10 cellular contexts compared by ENCODE assay signal in the genomic region with DNA sequence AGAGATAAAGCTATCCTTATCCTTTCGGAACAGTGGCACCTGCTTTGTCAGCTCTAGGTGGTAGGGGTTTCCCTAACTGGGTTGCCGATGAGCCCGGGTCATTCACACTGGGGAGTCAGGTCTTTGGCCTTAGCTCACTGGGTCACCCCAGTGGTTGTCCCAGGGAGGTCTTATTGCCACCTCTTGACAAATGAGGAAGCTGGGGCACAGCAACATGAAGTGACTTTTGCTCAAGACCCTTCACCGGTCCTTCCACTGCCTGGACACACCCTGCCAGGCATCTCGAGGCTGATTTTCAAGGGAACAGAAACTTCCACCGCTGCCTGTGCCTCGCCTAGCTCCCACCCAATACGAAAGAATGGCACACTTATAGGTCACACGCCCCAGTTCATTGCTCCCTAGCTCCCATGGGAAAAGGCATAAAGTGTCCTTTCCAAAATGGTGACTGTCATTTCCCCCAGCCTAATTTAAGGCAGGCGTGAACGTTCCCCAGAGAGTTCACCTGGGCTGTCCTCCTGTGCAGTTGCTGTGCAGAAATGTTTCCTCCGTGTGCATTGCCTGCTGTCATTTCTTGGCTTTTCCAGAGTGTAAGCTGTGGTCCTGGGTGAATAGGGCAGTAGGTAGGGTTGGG.
DNase-seq lines count a peak whose midpoint lies in the region; ATAC-seq and TF ChIP-seq lines count a peak whose summit lies in the region.
"Had no signal": no experiment of that assay in that cellular context is flagged by ENCODE, and none has a peak within 500 bp of the region (broad histone marks: within the 10 kb centered on the region; RNA-seq: fewer than 3 reads in every experiment).

No MANE protein-coding gene starts in this region.

- no peaks in the 10 kb centered on the region for H3K36me3 Mint-ChIP-seq in central memory CD8-positive, alpha-beta T cell (ENCODE audit: insufficient read depth)
- H3K36me3 Mint-ChIP-seq in type B pancreatic cell (no peaks in the 10 kb centered on the region), GM23338 (ENCODE audit: low read depth) (no peaks in the 10 kb centered on the region; the same call in 2 of the 3 replicates)

- no peak for ATAC-seq in Right ventricle myocardium superior (ENCODE audit: poor library complexity)
- no peak for ATAC-seq in central memory CD8-positive, alpha-beta T cell (replicated peaks; ENCODE audit: extremely low read depth, poor library complexity, severe bottlenecking)
- ATAC-seq in HG03520 (IDR thresholded peaks at IDR 0.05; ENCODE audit: unreplicated experiment), result no peak
- ATAC-seq in GM23338, result no peak

- peak overlapping the region; percentile 75; the same call in 1 of the 2 replicates for H2AFZ ChIP-seq in Loucy (ENCODE audit: low read length)
- no peak overlapping the region for H2AFZ ChIP-seq in GM23338

- no peaks in the 10 kb centered on the region for H3K9me3 Mint-ChIP-seq in central memory CD8-positive, alpha-beta T cell
- H3K9me3 Mint-ChIP-seq in type B pancreatic cell (peaks cover 4% of the 10 kb centered on the region), GM23338 (no peaks in the 10 kb centered on the region)

- no peak overlapping the region for H3K27ac ChIP-seq in right atrium auricular region
- H3K27ac ChIP-seq in effector memory CD4-positive, alpha-beta T cell (ENCODE audit: insufficient read depth, low read length, poor library complexity, severe bottlenecking), result no peak overlapping the region
- no peak overlapping the region for H3K27ac ChIP-seq in GM23338 (ENCODE audit: low read depth)

- peak overlapping the region; percentile 70 for H3K4me2 ChIP-seq in Loucy (ENCODE audit: low read depth, low read length, poor library complexity, severe bottlenecking)
- no peak overlapping the region for H3K4me2 ChIP-seq in GM23338
- H3K4me2 ChIP-seq: SK-N-SH had no signal

- no peaks in the 10 kb centered on the region for H3K27me3 ChIP-seq in right atrium auricular region
- no peaks in the 10 kb centered on the region for H3K27me3 ChIP-seq in Loucy (ENCODE audit: insufficient read depth, low read length, poor library complexity, severe bottlenecking)
- no peaks in the 10 kb centered on the region for H3K27me3 ChIP-seq in effector memory CD4-positive, alpha-beta T cell (replicated peaks; ENCODE audit: control insufficient read depth, insufficient read depth, low read length, poor library complexity, severe bottlenecking)
- no peaks in the 10 kb centered on the region for H3K27me3 ChIP-seq in GM23338 (ENCODE audit: insufficient read depth)

- H3K36me3 ChIP-seq in right atrium auricular region, result no peaks in the 10 kb centered on the region
- no peaks in the 10 kb centered on the region for H3K36me3 ChIP-seq in Loucy (ENCODE audit: insufficient read depth, low read length)
- H3K36me3 ChIP-seq in effector memory CD4-positive, alpha-beta T cell (ENCODE audit: control insufficient read depth, insufficient read depth, low read length), result no peaks in the 10 kb centered on the region
- H3K36me3 ChIP-seq in GM23338 (ENCODE audit: insufficient read depth), result no peaks in the 10 kb centered on the region

- intact Hi-C loops in Right ventricle myocardium superior (cut with DNase I), result no loop called here

- H3K4me3 ChIP-seq in right atrium auricular region (no peak overlapping the region), Loucy (ENCODE audit: low read length, poor library complexity, severe bottlenecking) (peak overlapping the region; percentile 26), GM23338 (no peak overlapping the region)
- no peak overlapping the region for H3K4me3 ChIP-seq in effector memory CD4-positive, alpha-beta T cell (ENCODE audit: insufficient read depth, low read depth, low read length, poor library complexity, severe bottlenecking)

- DNase-seq in right atrium auricular region (ENCODE audit: low spot score), result peak; percentile 49
- DNase-seq in Right ventricle myocardium superior, result no peak
- DNase-seq in central memory CD8-positive, alpha-beta T cell (ENCODE audit: low spot score in 2 of 2), result no peak
- peak; percentile 31 for DNase-seq in type B pancreatic cell (ENCODE audit: extremely low spot score, unreplicated experiment)
- DNase-seq in effector memory CD4-positive, alpha-beta T cell, result no peak
- no peak for DNase-seq in GM23338 (ENCODE audit: low spot score)
- DNase-seq: Caco-2, SK-N-SH had no signal

- peaks cover 34% of the 10 kb centered on the region for H3K4me1 Mint-ChIP-seq in central memory CD8-positive, alpha-beta T cell
- H3K4me1 Mint-ChIP-seq in type B pancreatic cell (ENCODE audit: unreplicated experiment) (peaks cover 10% of the 10 kb centered on the region), GM23338 (peaks cover 31% of the 10 kb centered on the region)

- H3K27ac Mint-ChIP-seq in central memory CD8-positive, alpha-beta T cell (ENCODE audit: low read depth), result no peak overlapping the region
- H3K27ac Mint-ChIP-seq in type B pancreatic cell (no peak overlapping the region), GM23338 (no peak overlapping the region)

- H3K9me3 ChIP-seq in right atrium auricular region, result no peaks in the 10 kb centered on the region
- H3K9me3 ChIP-seq in Loucy (ENCODE audit: insufficient read depth, low read depth, low read length), result no peaks in the 10 kb centered on the region
- H3K9me3 ChIP-seq in effector memory CD4-positive, alpha-beta T cell (ENCODE audit: control insufficient read depth, low read length), result no peaks in the 10 kb centered on the region
- H3K9me3 ChIP-seq: Caco-2, SK-N-SH had no signal

- H3K27me3 Mint-ChIP-seq in central memory CD8-positive, alpha-beta T cell, result peaks cover 32% of the 10 kb centered on the region
- peaks cover 47% of the 10 kb centered on the region for H3K27me3 Mint-ChIP-seq in type B pancreatic cell
- H3K27me3 Mint-ChIP-seq in GM23338 (ENCODE audit: insufficient read depth, low read depth, poor library complexity), result peaks cover 24% of the 10 kb centered on the region

- H3K79me2 ChIP-seq in Loucy (ENCODE audit: insufficient read depth, low read length) (no peaks in the 10 kb centered on the region), GM23338 (replicated peaks; ENCODE audit: insufficient read depth) (no peaks in the 10 kb centered on the region)

- peaks cover 0 to 22% of the 10 kb centered on the region in 2 donors for H3K4me1 ChIP-seq in right atrium auricular region
- peaks cover 21% of the 10 kb centered on the region for H3K4me1 ChIP-seq in Loucy (ENCODE audit: insufficient read depth, low read length, poor library complexity, severe bottlenecking)
- H3K4me1 ChIP-seq in effector memory CD4-positive, alpha-beta T cell (ENCODE audit: control insufficient read depth, insufficient read depth, low read length, poor library complexity, severe bottlenecking), result peaks cover 34% of the 10 kb centered on the region
- H3K4me1 ChIP-seq in GM23338 (ENCODE audit: insufficient read depth), result peaks cover 22% of the 10 kb centered on the region

- TF ChIP-seq CTCF in right atrium auricular region (IDR thresholded peaks at IDR 0.05) (no peak), Loucy (conservative IDR thresholded peaks at IDR 0.05; ENCODE audit: low read length) (no peak), type B pancreatic cell (conservative IDR thresholded peaks at IDR 0.05) (no peak), GM23338 (conservative IDR thresholded peaks at IDR 0.05; ENCODE audit: low read depth in 2 of 2) (no peak)

- H3K9me2 ChIP-seq in Loucy (replicated peaks; ENCODE audit: low read depth, low read length), result no peaks in the 10 kb centered on the region
- peaks cover 6% of the 10 kb centered on the region for H3K9me2 ChIP-seq in GM23338 (ENCODE audit: insufficient read depth)
- H3K9me2 ChIP-seq: SK-N-SH had no signal

- H4K20me1 ChIP-seq in Loucy (ENCODE audit: insufficient read depth, low read length, poor library complexity, severe bottlenecking) (no peaks in the 10 kb centered on the region), GM23338 (replicated peaks; ENCODE audit: insufficient read depth) (no peaks in the 10 kb centered on the region)

- no peaks in the 10 kb centered on the region for H3F3A ChIP-seq in Loucy (ENCODE audit: low read depth)
- H3F3A ChIP-seq in GM23338 (replicated peaks; ENCODE audit: low read depth), result no peaks in the 10 kb centered on the region

- H3K4me3 Mint-ChIP-seq in central memory CD8-positive, alpha-beta T cell, result peak overlapping the region; percentile 56
- H3K4me3 Mint-ChIP-seq in type B pancreatic cell (no peak overlapping the region), GM23338 (no peak overlapping the region)

- H3K9ac ChIP-seq in Loucy (ENCODE audit: low read depth, low read length, poor library complexity, severe bottlenecking), result peak overlapping the region; percentile 28
- H3K9ac ChIP-seq: SK-N-SH had no signal

TF ChIP-seq in GM23338, 12 proteins besides CTCF, POLR2A, EP300 and RAD21 (continues in another document):
- TF ChIP-seq NANOG (IDR thresholded peaks at IDR 0.05; ENCODE audit: borderline replicate concordance), result no peak
- TF ChIP-seq ZNF114 (CRISPR knock-in tag; IDR thresholded peaks at IDR 0.05), result no peak
- no peak for TF ChIP-seq ZNF331 (CRISPR knock-in tag; IDR thresholded peaks at IDR 0.05; ENCODE audit: low read depth)
- TF ChIP-seq EZH2 (IDR thresholded peaks at IDR 0.05; ENCODE audit: low read depth, unreplicated experiment), result no peak
- no peak for TF ChIP-seq JUNB (IDR thresholded peaks at IDR 0.05; ENCODE audit: unreplicated experiment)
- TF ChIP-seq CREB1 (CRISPR knock-in tag; IDR thresholded peaks at IDR 0.05; ENCODE audit: low read depth), result no peak

Comparison
In these comparisons a context has a peak if more than half of its experiments do, and no peak if none do; other contexts are left out.
1. DNase-seq: peak in right atrium auricular region (single experiment) and type B pancreatic cell (single experiment); none in Right ventricle myocardium superior (single experiment), central memory CD8-positive, alpha-beta T cell (0 of 2), effector memory CD4-positive, alpha-beta T cell (0 of 3) and GM23338 (single experiment).